ENCODE assay signal across 1 cellular context in the genomic region with DNA sequence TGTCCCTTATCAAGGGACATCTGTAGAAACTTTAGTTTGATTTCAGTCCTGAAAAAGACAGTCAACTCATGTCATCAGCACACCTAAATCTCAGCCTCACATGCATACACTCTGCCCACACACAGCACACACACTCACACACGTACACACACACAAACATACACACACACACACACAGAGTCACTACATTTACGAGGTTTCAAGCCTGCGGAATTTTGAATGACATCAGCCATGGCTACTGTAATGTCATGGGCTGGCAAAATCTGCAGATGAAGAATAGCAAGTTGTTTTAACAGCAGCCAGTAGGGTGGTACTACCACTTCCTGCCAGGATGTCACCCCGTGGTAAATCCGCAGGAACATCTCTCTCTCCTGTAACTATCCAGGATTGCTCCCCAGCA.
TF ChIP-seq lines count a peak whose summit lies in the region.

No MANE protein-coding gene starts in this region.

TF ChIP-seq in GM23338, 12 proteins besides CTCF, POLR2A, EP300 and RAD21 (continued from another document):
- TF ChIP-seq, protein P1, sequence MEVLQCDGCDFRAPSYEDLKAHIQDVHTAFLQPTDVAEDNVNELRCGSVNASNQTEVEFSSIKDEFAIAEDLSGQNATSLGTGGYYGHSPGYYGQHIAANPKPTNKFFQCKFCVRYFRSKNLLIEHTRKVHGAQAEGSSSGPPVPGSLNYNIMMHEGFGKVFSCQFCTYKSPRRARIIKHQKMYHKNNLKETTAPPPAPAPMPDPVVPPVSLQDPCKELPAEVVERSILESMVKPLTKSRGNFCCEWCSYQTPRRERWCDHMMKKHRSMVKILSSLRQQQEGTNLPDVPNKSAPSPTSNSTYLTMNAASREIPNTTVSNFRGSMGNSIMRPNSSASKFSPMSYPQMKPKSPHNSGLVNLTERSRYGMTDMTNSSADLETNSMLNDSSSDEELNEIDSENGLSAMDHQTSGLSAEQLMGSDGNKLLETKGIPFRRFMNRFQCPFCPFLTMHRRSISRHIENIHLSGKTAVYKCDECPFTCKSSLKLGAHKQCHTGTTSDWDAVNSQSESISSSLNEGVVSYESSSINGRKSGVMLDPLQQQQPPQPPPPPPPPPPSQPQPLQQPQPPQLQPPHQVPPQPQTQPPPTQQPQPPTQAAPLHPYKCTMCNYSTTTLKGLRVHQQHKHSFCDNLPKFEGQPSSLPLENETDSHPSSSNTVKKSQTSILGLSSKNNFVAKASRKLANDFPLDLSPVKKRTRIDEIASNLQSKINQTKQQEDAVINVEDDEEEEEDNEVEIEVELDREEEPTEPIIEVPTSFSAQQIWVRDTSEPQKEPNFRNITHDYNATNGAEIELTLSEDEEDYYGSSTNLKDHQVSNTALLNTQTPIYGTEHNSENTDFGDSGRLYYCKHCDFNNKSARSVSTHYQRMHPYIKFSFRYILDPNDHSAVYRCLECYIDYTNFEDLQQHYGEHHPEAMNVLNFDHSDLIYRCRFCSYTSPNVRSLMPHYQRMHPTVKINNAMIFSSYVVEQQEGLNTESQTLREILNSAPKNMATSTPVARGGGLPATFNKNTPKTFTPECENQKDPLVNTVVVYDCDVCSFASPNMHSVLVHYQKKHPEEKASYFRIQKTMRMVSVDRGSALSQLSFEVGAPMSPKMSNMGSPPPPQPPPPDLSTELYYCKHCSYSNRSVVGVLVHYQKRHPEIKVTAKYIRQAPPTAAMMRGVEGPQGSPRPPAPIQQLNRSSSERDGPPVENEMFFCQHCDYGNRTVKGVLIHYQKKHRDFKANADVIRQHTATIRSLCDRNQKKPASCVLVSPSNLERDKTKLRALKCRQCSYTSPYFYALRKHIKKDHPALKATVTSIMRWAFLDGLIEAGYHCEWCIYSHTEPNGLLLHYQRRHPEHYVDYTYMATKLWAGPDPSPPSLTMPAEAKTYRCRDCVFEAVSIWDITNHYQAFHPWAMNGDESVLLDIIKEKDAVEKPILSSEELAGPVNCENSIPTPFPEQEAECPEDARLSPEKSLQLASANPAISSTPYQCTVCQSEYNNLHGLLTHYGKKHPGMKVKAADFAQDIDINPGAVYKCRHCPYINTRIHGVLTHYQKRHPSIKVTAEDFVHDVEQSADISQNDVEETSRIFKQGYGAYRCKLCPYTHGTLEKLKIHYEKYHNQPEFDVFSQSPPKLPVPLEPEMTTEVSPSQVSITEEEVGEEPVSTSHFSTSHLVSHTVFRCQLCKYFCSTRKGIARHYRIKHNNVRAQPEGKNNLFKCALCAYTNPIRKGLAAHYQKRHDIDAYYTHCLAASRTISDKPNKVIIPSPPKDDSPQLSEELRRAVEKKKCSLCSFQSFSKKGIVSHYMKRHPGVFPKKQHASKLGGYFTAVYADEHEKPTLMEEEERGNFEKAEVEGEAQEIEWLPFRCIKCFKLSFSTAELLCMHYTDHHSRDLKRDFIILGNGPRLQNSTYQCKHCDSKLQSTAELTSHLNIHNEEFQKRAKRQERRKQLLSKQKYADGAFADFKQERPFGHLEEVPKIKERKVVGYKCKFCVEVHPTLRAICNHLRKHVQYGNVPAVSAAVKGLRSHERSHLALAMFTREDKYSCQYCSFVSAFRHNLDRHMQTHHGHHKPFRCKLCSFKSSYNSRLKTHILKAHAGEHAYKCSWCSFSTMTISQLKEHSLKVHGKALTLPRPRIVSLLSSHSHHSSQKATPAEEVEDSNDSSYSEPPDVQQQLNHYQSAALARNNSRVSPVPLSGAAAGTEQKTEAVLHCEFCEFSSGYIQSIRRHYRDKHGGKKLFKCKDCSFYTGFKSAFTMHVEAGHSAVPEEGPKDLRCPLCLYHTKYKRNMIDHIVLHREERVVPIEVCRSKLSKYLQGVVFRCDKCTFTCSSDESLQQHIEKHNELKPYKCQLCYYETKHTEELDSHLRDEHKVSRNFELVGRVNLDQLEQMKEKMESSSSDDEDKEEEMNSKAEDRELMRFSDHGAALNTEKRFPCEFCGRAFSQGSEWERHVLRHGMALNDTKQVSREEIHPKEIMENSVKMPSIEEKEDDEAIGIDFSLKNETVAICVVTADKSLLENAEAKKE (CRISPR knock-in tag; IDR thresholded peaks at IDR 0.05), result no peak
- TF ChIP-seq JUNB (IDR thresholded peaks at IDR 0.05; ENCODE audit: unreplicated experiment) (no peak), POLR2AphosphoS5 (IDR thresholded peaks at IDR 0.05; ENCODE audit: low read depth) (no peak), CREB1 (CRISPR knock-in tag; IDR thresholded peaks at IDR 0.05; ENCODE audit: low read depth) (no peak)
TF ChIP-seq in GM23338: peak in this region for 0.
